Comparison of ENCODE assay signal across 1 cellular context in the genomic region with DNA sequence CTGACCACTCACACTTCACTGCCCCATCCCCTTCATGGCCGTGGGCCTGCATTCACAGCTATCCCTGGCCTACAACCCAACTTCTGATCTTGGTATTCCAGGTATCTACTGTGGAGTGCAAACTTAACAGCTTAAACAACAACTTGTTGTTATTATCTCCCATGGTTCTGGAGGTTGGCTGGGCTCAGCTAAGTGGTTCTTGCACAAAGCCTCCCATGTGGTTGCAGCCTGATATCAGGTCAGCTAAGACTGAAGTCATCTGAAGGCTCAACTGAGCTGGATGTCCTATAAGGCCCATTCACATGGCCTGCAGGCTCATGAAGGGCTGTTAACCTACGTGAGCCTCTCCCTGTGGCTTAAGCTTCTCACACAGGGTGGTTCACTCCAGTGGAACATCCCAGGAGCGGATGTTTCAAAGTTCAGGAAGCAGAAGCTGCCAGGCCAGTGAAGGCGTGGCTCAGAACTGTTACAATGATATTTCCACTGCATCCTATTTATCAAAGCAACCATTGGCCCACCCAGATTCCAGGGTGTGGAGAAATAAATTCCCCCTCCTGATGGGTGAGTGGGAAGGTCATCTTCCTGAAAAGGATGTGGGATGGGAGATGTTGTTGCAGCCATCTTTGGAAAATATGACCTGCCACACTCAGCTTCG.
TF ChIP-seq lines count a peak whose summit lies in the region.

No MANE protein-coding gene starts in this region.

TF ChIP-seq in HepG2, 621 proteins besides CTCF, POLR2A, EP300 and RAD21 (continued from another document):
- TF ChIP-seq, protein P1, sequence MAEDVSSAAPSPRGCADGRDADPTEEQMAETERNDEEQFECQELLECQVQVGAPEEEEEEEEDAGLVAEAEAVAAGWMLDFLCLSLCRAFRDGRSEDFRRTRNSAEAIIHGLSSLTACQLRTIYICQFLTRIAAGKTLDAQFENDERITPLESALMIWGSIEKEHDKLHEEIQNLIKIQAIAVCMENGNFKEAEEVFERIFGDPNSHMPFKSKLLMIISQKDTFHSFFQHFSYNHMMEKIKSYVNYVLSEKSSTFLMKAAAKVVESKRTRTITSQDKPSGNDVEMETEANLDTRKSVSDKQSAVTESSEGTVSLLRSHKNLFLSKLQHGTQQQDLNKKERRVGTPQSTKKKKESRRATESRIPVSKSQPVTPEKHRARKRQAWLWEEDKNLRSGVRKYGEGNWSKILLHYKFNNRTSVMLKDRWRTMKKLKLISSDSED (CRISPR knock-in tag; IDR thresholded peaks at IDR 0.05) = no peak
- TF ChIP-seq, protein P2, sequence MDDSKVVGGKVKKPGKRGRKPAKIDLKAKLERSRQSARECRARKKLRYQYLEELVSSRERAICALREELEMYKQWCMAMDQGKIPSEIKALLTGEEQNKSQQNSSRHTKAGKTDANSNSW (CRISPR knock-in tag; IDR thresholded peaks at IDR 0.05; ENCODE audit: borderline replicate concordance) = no peak
- TF ChIP-seq ZNF792 (CRISPR knock-in tag; IDR thresholded peaks at IDR 0.05) (no peak), ZNF12 (CRISPR knock-in tag; IDR thresholded peaks at IDR 0.05) (no peak), ZFX (CRISPR knock-in tag; IDR thresholded peaks at IDR 0.05; ENCODE audit: low read depth) (peak; percentile 46), ZNF225 (CRISPR knock-in tag; IDR thresholded peaks at IDR 0.05) (no peak), POLR2AphosphoS2 (IDR thresholded peaks at IDR 0.05; ENCODE audit: low read depth, low read length) (no peak), ZNF7 (CRISPR knock-in tag; IDR thresholded peaks at IDR 0.05) (no peak), PLRG1 (conservative IDR thresholded peaks at IDR 0.05) (no peak), PAWR (CRISPR knock-in tag; IDR thresholded peaks at IDR 0.05; ENCODE audit: borderline replicate concordance) (no peak), NCOA5 (CRISPR knock-in tag; IDR thresholded peaks at IDR 0.05) (no peak), ZNF841 (CRISPR knock-in tag; IDR thresholded peaks at IDR 0.05; ENCODE audit: borderline replicate concordance) (no peak), SP5 (CRISPR knock-in tag; IDR thresholded peaks at IDR 0.05; ENCODE audit: borderline replicate concordance, low read depth) (0 out of 2 replicates have a peak, but pooled peaks have one; percentile 19), ATF7 (IDR thresholded peaks at IDR 0.05) (no peak), ATF7 (CRISPR knock-in tag; IDR thresholded peaks at IDR 0.05) (no peak), ZNF331 (CRISPR knock-in tag; IDR thresholded peaks at IDR 0.05) (peak; percentile 85), ZNF563 (CRISPR knock-in tag; IDR thresholded peaks at IDR 0.05) (no peak), GFI1 (CRISPR knock-in tag; IDR thresholded peaks at IDR 0.05; ENCODE audit: borderline replicate concordance) (no peak), ZNF292 (CRISPR knock-in tag; IDR thresholded peaks at IDR 0.05; ENCODE audit: borderline replicate concordance, low read depth) (peak; percentile 21; the same call in 1 of the 2 replicates), SOX5 (CRISPR knock-in tag; IDR thresholded peaks at IDR 0.05; ENCODE audit: borderline replicate concordance) (no peak)
- TF ChIP-seq, protein P3, sequence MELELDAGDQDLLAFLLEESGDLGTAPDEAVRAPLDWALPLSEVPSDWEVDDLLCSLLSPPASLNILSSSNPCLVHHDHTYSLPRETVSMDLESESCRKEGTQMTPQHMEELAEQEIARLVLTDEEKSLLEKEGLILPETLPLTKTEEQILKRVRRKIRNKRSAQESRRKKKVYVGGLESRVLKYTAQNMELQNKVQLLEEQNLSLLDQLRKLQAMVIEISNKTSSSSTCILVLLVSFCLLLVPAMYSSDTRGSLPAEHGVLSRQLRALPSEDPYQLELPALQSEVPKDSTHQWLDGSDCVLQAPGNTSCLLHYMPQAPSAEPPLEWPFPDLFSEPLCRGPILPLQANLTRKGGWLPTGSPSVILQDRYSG (CRISPR knock-in tag; IDR thresholded peaks at IDR 0.05) = no peak
- TF ChIP-seq, protein P4, sequence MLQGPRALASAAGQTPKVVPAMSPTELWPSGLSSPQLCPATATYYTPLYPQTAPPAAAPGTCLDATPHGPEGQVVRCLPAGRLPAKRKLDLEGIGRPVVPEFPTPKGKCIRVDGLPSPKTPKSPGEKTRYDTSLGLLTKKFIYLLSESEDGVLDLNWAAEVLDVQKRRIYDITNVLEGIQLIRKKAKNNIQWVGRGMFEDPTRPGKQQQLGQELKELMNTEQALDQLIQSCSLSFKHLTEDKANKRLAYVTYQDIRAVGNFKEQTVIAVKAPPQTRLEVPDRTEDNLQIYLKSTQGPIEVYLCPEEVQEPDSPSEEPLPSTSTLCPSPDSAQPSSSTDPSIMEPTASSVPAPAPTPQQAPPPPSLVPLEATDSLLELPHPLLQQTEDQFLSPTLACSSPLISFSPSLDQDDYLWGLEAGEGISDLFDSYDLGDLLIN (CRISPR knock-in tag; IDR thresholded peaks at IDR 0.05; ENCODE audit: borderline replicate concordance) = no peak
- TF ChIP-seq, protein P5, sequence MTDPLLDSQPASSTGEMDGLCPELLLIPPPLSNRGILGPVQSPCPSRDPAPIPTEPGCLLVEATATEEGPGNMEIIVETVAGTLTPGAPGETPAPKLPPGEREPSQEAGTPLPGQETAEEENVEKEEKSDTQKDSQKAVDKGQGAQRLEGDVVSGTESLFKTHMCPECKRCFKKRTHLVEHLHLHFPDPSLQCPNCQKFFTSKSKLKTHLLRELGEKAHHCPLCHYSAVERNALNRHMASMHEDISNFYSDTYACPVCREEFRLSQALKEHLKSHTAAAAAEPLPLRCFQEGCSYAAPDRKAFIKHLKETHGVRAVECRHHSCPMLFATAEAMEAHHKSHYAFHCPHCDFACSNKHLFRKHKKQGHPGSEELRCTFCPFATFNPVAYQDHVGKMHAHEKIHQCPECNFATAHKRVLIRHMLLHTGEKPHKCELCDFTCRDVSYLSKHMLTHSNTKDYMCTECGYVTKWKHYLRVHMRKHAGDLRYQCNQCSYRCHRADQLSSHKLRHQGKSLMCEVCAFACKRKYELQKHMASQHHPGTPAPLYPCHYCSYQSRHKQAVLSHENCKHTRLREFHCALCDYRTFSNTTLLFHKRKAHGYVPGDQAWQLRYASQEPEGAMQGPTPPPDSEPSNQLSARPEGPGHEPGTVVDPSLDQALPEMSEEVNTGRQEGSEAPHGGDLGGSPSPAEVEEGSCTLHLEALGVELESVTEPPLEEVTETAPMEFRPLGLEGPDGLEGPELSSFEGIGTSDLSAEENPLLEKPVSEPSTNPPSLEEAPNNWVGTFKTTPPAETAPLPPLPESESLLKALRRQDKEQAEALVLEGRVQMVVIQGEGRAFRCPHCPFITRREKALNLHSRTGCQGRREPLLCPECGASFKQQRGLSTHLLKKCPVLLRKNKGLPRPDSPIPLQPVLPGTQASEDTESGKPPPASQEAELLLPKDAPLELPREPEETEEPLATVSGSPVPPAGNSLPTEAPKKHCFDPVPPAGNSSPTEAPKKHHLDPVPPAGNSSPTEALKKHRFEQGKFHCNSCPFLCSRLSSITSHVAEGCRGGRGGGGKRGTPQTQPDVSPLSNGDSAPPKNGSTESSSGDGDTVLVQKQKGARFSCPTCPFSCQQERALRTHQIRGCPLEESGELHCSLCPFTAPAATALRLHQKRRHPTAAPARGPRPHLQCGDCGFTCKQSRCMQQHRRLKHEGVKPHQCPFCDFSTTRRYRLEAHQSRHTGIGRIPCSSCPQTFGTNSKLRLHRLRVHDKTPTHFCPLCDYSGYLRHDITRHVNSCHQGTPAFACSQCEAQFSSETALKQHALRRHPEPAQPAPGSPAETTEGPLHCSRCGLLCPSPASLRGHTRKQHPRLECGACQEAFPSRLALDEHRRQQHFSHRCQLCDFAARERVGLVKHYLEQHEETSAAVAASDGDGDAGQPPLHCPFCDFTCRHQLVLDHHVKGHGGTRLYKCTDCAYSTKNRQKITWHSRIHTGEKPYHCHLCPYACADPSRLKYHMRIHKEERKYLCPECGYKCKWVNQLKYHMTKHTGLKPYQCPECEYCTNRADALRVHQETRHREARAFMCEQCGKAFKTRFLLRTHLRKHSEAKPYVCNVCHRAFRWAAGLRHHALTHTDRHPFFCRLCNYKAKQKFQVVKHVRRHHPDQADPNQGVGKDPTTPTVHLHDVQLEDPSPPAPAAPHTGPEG (CRISPR knock-in tag; IDR thresholded peaks at IDR 0.05) = no peak
- TF ChIP-seq, protein P6, sequence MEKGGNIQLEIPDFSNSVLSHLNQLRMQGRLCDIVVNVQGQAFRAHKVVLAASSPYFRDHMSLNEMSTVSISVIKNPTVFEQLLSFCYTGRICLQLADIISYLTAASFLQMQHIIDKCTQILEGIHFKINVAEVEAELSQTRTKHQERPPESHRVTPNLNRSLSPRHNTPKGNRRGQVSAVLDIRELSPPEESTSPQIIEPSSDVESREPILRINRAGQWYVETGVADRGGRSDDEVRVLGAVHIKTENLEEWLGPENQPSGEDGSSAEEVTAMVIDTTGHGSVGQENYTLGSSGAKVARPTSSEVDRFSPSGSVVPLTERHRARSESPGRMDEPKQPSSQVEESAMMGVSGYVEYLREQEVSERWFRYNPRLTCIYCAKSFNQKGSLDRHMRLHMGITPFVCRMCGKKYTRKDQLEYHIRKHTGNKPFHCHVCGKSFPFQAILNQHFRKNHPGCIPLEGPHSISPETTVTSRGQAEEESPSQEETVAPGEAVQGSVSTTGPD (CRISPR knock-in tag; IDR thresholded peaks at IDR 0.05) = no peak
